1 cellular context compared by ENCODE assay signal in the genomic region with DNA sequence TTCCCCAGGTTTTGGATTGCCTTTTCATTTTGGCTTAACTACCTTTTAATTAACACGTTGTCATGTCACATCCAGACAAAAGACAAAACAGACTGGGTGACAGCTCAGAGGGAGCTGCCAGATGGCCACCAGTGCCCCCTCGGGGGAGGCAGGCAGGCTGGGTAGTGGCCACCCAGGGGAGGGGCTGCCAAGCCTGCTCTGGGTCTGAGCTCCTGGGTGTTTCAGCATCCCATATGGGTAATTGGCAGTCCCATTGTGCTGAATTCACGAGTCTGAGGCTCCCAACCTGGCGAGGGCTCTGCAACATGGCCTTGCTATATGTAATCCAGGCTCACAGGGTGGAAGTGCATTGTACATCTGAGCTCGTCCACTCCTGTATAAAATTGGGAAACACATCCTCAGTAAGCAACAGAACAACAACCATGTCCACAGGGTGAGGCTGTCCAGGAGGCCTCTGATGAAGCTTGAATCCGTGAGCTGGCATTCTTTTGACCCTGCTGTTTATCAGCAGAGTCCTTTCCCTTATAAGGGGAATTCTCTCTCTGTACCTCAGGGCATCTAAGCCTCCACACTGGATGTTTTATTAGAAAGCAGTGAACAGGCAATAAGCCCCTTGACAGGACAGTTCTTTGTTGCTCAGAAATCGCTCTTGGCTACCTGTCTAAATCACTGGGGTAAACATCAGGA.
TF ChIP-seq lines count a peak whose summit lies in the region.

No MANE protein-coding gene starts in this region.

TF ChIP-seq in GM23338, 12 proteins besides CTCF, POLR2A, EP300 and RAD21 (continued from another document):
- TF ChIP-seq, protein P1, sequence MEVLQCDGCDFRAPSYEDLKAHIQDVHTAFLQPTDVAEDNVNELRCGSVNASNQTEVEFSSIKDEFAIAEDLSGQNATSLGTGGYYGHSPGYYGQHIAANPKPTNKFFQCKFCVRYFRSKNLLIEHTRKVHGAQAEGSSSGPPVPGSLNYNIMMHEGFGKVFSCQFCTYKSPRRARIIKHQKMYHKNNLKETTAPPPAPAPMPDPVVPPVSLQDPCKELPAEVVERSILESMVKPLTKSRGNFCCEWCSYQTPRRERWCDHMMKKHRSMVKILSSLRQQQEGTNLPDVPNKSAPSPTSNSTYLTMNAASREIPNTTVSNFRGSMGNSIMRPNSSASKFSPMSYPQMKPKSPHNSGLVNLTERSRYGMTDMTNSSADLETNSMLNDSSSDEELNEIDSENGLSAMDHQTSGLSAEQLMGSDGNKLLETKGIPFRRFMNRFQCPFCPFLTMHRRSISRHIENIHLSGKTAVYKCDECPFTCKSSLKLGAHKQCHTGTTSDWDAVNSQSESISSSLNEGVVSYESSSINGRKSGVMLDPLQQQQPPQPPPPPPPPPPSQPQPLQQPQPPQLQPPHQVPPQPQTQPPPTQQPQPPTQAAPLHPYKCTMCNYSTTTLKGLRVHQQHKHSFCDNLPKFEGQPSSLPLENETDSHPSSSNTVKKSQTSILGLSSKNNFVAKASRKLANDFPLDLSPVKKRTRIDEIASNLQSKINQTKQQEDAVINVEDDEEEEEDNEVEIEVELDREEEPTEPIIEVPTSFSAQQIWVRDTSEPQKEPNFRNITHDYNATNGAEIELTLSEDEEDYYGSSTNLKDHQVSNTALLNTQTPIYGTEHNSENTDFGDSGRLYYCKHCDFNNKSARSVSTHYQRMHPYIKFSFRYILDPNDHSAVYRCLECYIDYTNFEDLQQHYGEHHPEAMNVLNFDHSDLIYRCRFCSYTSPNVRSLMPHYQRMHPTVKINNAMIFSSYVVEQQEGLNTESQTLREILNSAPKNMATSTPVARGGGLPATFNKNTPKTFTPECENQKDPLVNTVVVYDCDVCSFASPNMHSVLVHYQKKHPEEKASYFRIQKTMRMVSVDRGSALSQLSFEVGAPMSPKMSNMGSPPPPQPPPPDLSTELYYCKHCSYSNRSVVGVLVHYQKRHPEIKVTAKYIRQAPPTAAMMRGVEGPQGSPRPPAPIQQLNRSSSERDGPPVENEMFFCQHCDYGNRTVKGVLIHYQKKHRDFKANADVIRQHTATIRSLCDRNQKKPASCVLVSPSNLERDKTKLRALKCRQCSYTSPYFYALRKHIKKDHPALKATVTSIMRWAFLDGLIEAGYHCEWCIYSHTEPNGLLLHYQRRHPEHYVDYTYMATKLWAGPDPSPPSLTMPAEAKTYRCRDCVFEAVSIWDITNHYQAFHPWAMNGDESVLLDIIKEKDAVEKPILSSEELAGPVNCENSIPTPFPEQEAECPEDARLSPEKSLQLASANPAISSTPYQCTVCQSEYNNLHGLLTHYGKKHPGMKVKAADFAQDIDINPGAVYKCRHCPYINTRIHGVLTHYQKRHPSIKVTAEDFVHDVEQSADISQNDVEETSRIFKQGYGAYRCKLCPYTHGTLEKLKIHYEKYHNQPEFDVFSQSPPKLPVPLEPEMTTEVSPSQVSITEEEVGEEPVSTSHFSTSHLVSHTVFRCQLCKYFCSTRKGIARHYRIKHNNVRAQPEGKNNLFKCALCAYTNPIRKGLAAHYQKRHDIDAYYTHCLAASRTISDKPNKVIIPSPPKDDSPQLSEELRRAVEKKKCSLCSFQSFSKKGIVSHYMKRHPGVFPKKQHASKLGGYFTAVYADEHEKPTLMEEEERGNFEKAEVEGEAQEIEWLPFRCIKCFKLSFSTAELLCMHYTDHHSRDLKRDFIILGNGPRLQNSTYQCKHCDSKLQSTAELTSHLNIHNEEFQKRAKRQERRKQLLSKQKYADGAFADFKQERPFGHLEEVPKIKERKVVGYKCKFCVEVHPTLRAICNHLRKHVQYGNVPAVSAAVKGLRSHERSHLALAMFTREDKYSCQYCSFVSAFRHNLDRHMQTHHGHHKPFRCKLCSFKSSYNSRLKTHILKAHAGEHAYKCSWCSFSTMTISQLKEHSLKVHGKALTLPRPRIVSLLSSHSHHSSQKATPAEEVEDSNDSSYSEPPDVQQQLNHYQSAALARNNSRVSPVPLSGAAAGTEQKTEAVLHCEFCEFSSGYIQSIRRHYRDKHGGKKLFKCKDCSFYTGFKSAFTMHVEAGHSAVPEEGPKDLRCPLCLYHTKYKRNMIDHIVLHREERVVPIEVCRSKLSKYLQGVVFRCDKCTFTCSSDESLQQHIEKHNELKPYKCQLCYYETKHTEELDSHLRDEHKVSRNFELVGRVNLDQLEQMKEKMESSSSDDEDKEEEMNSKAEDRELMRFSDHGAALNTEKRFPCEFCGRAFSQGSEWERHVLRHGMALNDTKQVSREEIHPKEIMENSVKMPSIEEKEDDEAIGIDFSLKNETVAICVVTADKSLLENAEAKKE (CRISPR knock-in tag; IDR thresholded peaks at IDR 0.05), result no peak
- TF ChIP-seq, protein P2, sequence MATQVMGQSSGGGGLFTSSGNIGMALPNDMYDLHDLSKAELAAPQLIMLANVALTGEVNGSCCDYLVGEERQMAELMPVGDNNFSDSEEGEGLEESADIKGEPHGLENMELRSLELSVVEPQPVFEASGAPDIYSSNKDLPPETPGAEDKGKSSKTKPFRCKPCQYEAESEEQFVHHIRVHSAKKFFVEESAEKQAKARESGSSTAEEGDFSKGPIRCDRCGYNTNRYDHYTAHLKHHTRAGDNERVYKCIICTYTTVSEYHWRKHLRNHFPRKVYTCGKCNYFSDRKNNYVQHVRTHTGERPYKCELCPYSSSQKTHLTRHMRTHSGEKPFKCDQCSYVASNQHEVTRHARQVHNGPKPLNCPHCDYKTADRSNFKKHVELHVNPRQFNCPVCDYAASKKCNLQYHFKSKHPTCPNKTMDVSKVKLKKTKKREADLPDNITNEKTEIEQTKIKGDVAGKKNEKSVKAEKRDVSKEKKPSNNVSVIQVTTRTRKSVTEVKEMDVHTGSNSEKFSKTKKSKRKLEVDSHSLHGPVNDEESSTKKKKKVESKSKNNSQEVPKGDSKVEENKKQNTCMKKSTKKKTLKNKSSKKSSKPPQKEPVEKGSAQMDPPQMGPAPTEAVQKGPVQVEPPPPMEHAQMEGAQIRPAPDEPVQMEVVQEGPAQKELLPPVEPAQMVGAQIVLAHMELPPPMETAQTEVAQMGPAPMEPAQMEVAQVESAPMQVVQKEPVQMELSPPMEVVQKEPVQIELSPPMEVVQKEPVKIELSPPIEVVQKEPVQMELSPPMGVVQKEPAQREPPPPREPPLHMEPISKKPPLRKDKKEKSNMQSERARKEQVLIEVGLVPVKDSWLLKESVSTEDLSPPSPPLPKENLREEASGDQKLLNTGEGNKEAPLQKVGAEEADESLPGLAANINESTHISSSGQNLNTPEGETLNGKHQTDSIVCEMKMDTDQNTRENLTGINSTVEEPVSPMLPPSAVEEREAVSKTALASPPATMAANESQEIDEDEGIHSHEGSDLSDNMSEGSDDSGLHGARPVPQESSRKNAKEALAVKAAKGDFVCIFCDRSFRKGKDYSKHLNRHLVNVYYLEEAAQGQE (IDR thresholded peaks at IDR 0.05; ENCODE audit: unreplicated experiment), result no peak
- no peak for TF ChIP-seq NANOG (IDR thresholded peaks at IDR 0.05; ENCODE audit: borderline replicate concordance)
- no peak for TF ChIP-seq POLR2AphosphoS5 (IDR thresholded peaks at IDR 0.05; ENCODE audit: low read depth)
